ENCODE assay signal across 1 cellular context in genomic region chr1:150971583-150972416, GRCh38.
TF ChIP-seq lines count a peak whose summit lies in the region.

No MANE protein-coding gene starts in this region.

TF ChIP-seq in K562, 482 proteins besides CTCF, POLR2A, EP300 and RAD21 (continues in another document):
- TF ChIP-seq HDAC1 (IDR thresholded peaks at IDR 0.05), result 0 out of 4 replicates have a peak, but pooled peaks of 1 of the 2 experiments have one; percentile 7
- no peak for TF ChIP-seq SPI1 (IDR thresholded peaks at IDR 0.05; ENCODE audit: borderline replicate concordance, low read depth, low read length)
- no peak for TF ChIP-seq ZKSCAN8 (CRISPR knock-in tag; IDR thresholded peaks at IDR 0.05)
- TF ChIP-seq HMBOX1 (IDR thresholded peaks at IDR 0.05), result no peak
- no peak for TF ChIP-seq ATF1 (CRISPR knock-in tag; IDR thresholded peaks at IDR 0.05)
- TF ChIP-seq ATF1 (tag; IDR thresholded peaks at IDR 0.05), result no peak
- TF ChIP-seq YY1 (IDR thresholded peaks at IDR 0.05; ENCODE audit: borderline replicate concordance in 1 of 3, control insufficient read depth in 1 of 3, extremely low read depth in 1 of 3, insufficient read depth in 3 of 3, insufficient read length in 1 of 3, insufficient replicate concordance in 2 of 3, low read depth in 1 of 3, low read length in 2 of 3), result no peak
- TF ChIP-seq CREB5 (CRISPR knock-in tag; IDR thresholded peaks at IDR 0.05), result no peak
- no peak for TF ChIP-seq TCF3 (CRISPR knock-in tag; IDR thresholded peaks at IDR 0.05)
- TF ChIP-seq KDM1A (IDR thresholded peaks at IDR 0.05), result peak; percentile 29 to 48; a peak in 1 of 4 replicates
- no peak for TF ChIP-seq NFXL1 (CRISPR knock-in tag; IDR thresholded peaks at IDR 0.05)
- TF ChIP-seq ZNF134 (CRISPR knock-in tag; conservative IDR thresholded peaks at IDR 0.05), result no peak
- TF ChIP-seq ZBED1 (IDR thresholded peaks at IDR 0.05), result no peak
- TF ChIP-seq NFYB (IDR thresholded peaks at IDR 0.05; ENCODE audit: extremely low read depth, insufficient read length), result no peak
- TF ChIP-seq ZBTB33 (CRISPR knock-in tag; IDR thresholded peaks at IDR 0.05), result no peak
- no peak for TF ChIP-seq KLF6 (CRISPR knock-in tag; IDR thresholded peaks at IDR 0.05; ENCODE audit: borderline replicate concordance)
- no peak for TF ChIP-seq ZNF282 (CRISPR knock-in tag; IDR thresholded peaks at IDR 0.05)
- no peak for TF ChIP-seq DNMT1 (IDR thresholded peaks at IDR 0.05)
- no peak for TF ChIP-seq CTCFL (IDR thresholded peaks at IDR 0.05; ENCODE audit: borderline replicate concordance, insufficient read depth, low read depth, low read length, poor library complexity, severe bottlenecking)
- no peak for TF ChIP-seq IRF1 (CRISPR knock-in tag; IDR thresholded peaks at IDR 0.05; ENCODE audit: borderline replicate concordance)
- no peak for TF ChIP-seq SAP30 (IDR thresholded peaks at IDR 0.05; ENCODE audit: borderline replicate concordance, insufficient read depth, low read depth, low read length, poor library complexity, severe bottlenecking)
- no peak for TF ChIP-seq POLR2AphosphoS5 (IDR thresholded peaks at IDR 0.05; ENCODE audit: control insufficient read depth, insufficient read depth, low read depth, low read length)
- TF ChIP-seq SMAD2 (IDR thresholded peaks at IDR 0.05; ENCODE audit: low read depth, low read length), result no peak
- TF ChIP-seq CLOCK (CRISPR knock-in tag; IDR thresholded peaks at IDR 0.05; ENCODE audit: borderline replicate concordance), result no peak
- no peak for TF ChIP-seq NR4A1 (CRISPR knock-in tag; IDR thresholded peaks at IDR 0.05)
- TF ChIP-seq NR4A1 (tag; IDR thresholded peaks at IDR 0.05), result no peak
- peak; percentile 5; the same call in 1 of the 2 replicates for TF ChIP-seq CREM (IDR thresholded peaks at IDR 0.05; ENCODE audit: low read depth)
- no peak for TF ChIP-seq RFX1 (IDR thresholded peaks at IDR 0.05)
- peak; percentile 38 for TF ChIP-seq FOSL1 (tag; conservative IDR thresholded peaks at IDR 0.05)
- TF ChIP-seq ZC3H11A (IDR thresholded peaks at IDR 0.05; ENCODE audit: low read depth, low read length), result no peak
- peak; percentile 27; the same call in 1 of the 2 replicates for TF ChIP-seq ARID1B (IDR thresholded peaks at IDR 0.05)
- TF ChIP-seq SAFB2 (IDR thresholded peaks at IDR 0.05; ENCODE audit: borderline replicate concordance, low read depth, low read length, severe bottlenecking), result no peak
- no peak for TF ChIP-seq ZNF140 (CRISPR knock-in tag; IDR thresholded peaks at IDR 0.05)
- TF ChIP-seq NR2C1 (IDR thresholded peaks at IDR 0.05), result peak; percentile 29; the same call in 1 of the 2 replicates
- TF ChIP-seq NR2C1 (tag; IDR thresholded peaks at IDR 0.05), result no peak
- no peak for TF ChIP-seq ZSCAN32 (CRISPR knock-in tag; IDR thresholded peaks at IDR 0.05)
- TF ChIP-seq ELF2 (CRISPR knock-in tag; IDR thresholded peaks at IDR 0.05), result no peak
- no peak for TF ChIP-seq ETV6 (IDR thresholded peaks at IDR 0.05; ENCODE audit: borderline replicate concordance in 1 of 2, low read depth in 2 of 2, low read length in 1 of 2)
- no peak for TF ChIP-seq ETV6 (CRISPR knock-in tag; IDR thresholded peaks at IDR 0.05; ENCODE audit: borderline replicate concordance)
- TF ChIP-seq ZNF79 (CRISPR knock-in tag; IDR thresholded peaks at IDR 0.05; ENCODE audit: low read depth), result no peak
- no peak for TF ChIP-seq NR2C2 (CRISPR knock-in tag; IDR thresholded peaks at IDR 0.05)
- peak; percentile 38; the same call in 1 of the 2 replicates for TF ChIP-seq NR2C2 (tag; IDR thresholded peaks at IDR 0.05)
- 0 out of 2 replicates have a peak, but pooled peaks have one; percentile 42 for TF ChIP-seq DPF2 (IDR thresholded peaks at IDR 0.05)
- no peak for TF ChIP-seq JUND (IDR thresholded peaks at IDR 0.05; ENCODE audit: borderline replicate concordance, low read depth, low read length)
- no peak; the same call in 2 of the 3 replicates for TF ChIP-seq JUND (tag; IDR thresholded peaks at IDR 0.05; ENCODE audit: borderline replicate concordance, low read depth, low read length)
